ENCODE assay signal across 1 cellular context in the genomic region with DNA sequence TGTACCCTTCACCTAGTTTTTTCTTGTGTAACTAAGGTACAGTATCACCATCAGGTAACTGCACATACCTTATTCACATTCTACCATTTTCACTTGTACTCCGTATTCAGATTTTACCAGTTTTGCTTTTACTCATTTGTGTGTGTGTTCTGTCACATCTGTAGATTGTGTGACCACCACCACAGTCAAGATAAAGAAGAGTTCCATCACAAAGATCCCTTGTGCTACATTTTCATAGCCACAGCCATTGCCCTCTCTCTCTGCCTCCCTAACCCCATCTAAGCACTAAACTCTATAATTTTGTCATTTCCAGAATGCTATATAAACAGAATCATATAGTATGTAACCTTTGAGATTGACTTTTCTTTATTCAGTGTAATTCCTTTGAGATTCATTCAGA.
TF ChIP-seq lines count a peak whose summit lies in the region.

No MANE protein-coding gene starts in this region.

TF ChIP-seq in HCT116, 20 proteins besides CTCF, POLR2A, EP300 and RAD21 (continued from another document):
- TF ChIP-seq, protein P1, sequence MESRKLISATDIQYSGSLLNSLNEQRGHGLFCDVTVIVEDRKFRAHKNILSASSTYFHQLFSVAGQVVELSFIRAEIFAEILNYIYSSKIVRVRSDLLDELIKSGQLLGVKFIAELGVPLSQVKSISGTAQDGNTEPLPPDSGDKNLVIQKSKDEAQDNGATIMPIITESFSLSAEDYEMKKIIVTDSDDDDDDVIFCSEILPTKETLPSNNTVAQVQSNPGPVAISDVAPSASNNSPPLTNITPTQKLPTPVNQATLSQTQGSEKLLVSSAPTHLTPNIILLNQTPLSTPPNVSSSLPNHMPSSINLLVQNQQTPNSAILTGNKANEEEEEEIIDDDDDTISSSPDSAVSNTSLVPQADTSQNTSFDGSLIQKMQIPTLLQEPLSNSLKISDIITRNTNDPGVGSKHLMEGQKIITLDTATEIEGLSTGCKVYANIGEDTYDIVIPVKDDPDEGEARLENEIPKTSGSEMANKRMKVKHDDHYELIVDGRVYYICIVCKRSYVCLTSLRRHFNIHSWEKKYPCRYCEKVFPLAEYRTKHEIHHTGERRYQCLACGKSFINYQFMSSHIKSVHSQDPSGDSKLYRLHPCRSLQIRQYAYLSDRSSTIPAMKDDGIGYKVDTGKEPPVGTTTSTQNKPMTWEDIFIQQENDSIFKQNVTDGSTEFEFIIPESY (IDR thresholded peaks at IDR 0.05; ENCODE audit: extremely low read depth, insufficient replicate concordance, low read length): no peak
- TF ChIP-seq POLR2AphosphoS5 (IDR thresholded peaks at IDR 0.05; ENCODE audit: low read depth, low read length) (no peak), JUND (IDR thresholded peaks at IDR 0.05) (no peak), EZH2 (IDR thresholded peaks at IDR 0.05) (no peak)
- TF ChIP-seq, protein P2, sequence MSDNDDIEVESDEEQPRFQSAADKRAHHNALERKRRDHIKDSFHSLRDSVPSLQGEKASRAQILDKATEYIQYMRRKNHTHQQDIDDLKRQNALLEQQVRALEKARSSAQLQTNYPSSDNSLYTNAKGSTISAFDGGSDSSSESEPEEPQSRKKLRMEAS (IDR thresholded peaks at IDR 0.05): no peak
